25 cellular contexts compared by ENCODE assay signal in genomic region chr7:91319326-91319725, GRCh38. TPM values are rescaled to one million over a fixed set of nuclear protein-coding genes. Genes with fewer than 3 reads are reported as not detected.
"Had no signal": no experiment of that assay in that cellular context is flagged by ENCODE, and none has a peak within 500 bp of the region (broad histone marks: within the 10 kb centered on the region; RNA-seq: fewer than 3 reads in every experiment).

No MANE protein-coding gene starts in this region.

- H3K4me1 Mint-ChIP-seq: endodermal cell; immature natural killer cell; naive B cell; naive thymus-derived CD8-positive, alpha-beta T cell had no signal

- H3K4me3 ChIP-seq: colonic mucosa, esophagus squamous epithelium, gastrocnemius medialis, heart left ventricle, hepatocyte, left ventricle myocardium inferior, lower lobe of right lung, mucosa of descending colon had no signal

- H3K27me3 Mint-ChIP-seq: dendritic cell treated with granulocyte-macrophage colony-stimulating factor and Interleukin-4, amounts not matched to agents 40 ng/mL and 50 ng/mL, for 4 days; effector memory CD8-positive, alpha-beta T cell had no signal

- DNase-seq: colonic mucosa; cortex of kidney; effector CD8-positive, alpha-beta T cell; effector memory CD8-positive, alpha-beta T cell; endodermal cell; erythroblast; esophagus squamous epithelium; foreskin fibroblast; foreskin melanocyte; gastrocnemius medialis; heart left ventricle; hypothalamus; immature natural killer cell; islet precursor cell; kidney; left colon; left ventricle myocardium inferior; lower lobe of right lung; mesenchymal stem cell; mucosa of descending colon; naive B cell; naive thymus-derived CD8-positive, alpha-beta T cell had no signal

- H3K36me3 Mint-ChIP-seq: immature natural killer cell; mesothelial cell of epicardium; naive B cell; naive thymus-derived CD8-positive, alpha-beta T cell had no signal

- H3K4me3 Mint-ChIP-seq: dendritic cell treated with granulocyte-macrophage colony-stimulating factor and Interleukin-4, amounts not matched to agents 40 ng/mL and 50 ng/mL, for 4 days; effector memory CD8-positive, alpha-beta T cell; endodermal cell; immature natural killer cell; mesothelial cell of epicardium; naive B cell; naive thymus-derived CD8-positive, alpha-beta T cell had no signal

- H3K27ac Mint-ChIP-seq: dendritic cell treated with granulocyte-macrophage colony-stimulating factor and Interleukin-4, amounts not matched to agents 40 ng/mL and 50 ng/mL, for 4 days; effector memory CD8-positive, alpha-beta T cell; endodermal cell; immature natural killer cell; mesothelial cell of epicardium; naive B cell; naive thymus-derived CD8-positive, alpha-beta T cell had no signal

- H3K9me3 Mint-ChIP-seq: dendritic cell treated with granulocyte-macrophage colony-stimulating factor and Interleukin-4, amounts not matched to agents 40 ng/mL and 50 ng/mL, for 4 days; endodermal cell; naive B cell; naive thymus-derived CD8-positive, alpha-beta T cell had no signal

RNA-seq across cellular contexts. Expression of gene FZD1, which starts 55.1 kb away (rescaled TPM):
- total RNA-seq: naive thymus-derived CD8-positive, alpha-beta T cell had no signal
